8 cellular contexts compared by ENCODE assay signal in genomic region chr22:36528795-36529718, GRCh38. TPM values are rescaled to one million over a fixed set of nuclear protein-coding genes. Genes with fewer than 3 reads are reported as not detected.
DNase-seq lines count a peak whose midpoint lies in the region; ATAC-seq, FAIRE-seq and TF ChIP-seq lines count a peak whose summit lies in the region.

A gene with protein sequence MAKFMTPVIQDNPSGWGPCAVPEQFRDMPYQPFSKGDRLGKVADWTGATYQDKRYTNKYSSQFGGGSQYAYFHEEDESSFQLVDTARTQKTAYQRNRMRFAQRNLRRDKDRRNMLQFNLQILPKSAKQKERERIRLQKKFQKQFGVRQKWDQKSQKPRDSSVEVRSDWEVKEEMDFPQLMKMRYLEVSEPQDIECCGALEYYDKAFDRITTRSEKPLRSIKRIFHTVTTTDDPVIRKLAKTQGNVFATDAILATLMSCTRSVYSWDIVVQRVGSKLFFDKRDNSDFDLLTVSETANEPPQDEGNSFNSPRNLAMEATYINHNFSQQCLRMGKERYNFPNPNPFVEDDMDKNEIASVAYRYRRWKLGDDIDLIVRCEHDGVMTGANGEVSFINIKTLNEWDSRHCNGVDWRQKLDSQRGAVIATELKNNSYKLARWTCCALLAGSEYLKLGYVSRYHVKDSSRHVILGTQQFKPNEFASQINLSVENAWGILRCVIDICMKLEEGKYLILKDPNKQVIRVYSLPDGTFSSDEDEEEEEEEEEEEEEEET (minus strand): TSS chr22:36529166. CDS start chr22:36526121, 3,045 bp downstream.

- CTCF ChIA-PET in AG04449 (lab: Yijun Ruan, JAX) (interaction anchor here (0.6 to 1.8 kb wide), 6 partner anchors 9 to 246 kb away, joined by 3 to 13 read pairs (median 4); no protein-coding TSS in a partner anchor), WTC11 (lab: Charles Lee) (interaction anchor here (0.5 to 2.5 kb wide), 12 partner anchors 13 to 384 kb away, joined by 3 to 14 read pairs (median 3); partner anchors contain the start of gene IFT27)

- peaks cover 7 to 16% of the 10 kb centered on the region in 2 donors for H3K36me3 ChIP-seq in small intestine (ENCODE audit: control insufficient read depth in 2 of 2, insufficient read depth in 2 of 2, low read length in 2 of 2)

- POLR2A ChIA-PET in AG04449 (lab: Yijun Ruan, JAX) (interaction anchor here (0.6 to 1.4 kb wide), 6 partner anchors 9 to 247 kb away, joined by 3 to 6 read pairs (median 4); partner anchors contain the start of genes FOXRED2 and IFT27), WTC11 (lab: Charles Lee) (interaction anchor here (0.6 to 1.1 kb wide), 5 partner anchors 9 to 247 kb away, joined by 3 to 6 read pairs (median 3); partner anchors contain the start of gene IFT27)

- TF ChIP-seq CTCF in AG04449 (IDR thresholded peaks at IDR 0.05; ENCODE audit: insufficient read depth, low read length, missing control alignments) (peak; percentile 7), WTC11 (IDR thresholded peaks at IDR 0.05) (no peak), cardiac fibroblast (IDR thresholded peaks at IDR 0.05; ENCODE audit: low read depth, low read length) (no peak)

- FAIRE-seq in small intestine (lab: Jason Lieb, UNC), result peak; percentile 33

- peaks cover 0 to 3% of the 10 kb centered on the region in 2 donors for H3K4me1 ChIP-seq in small intestine (ENCODE audit: control insufficient read depth in 2 of 2, insufficient read depth in 1 of 2, low read depth in 1 of 2, low read length in 1 of 2)

- 0% methylated on average over 71 to 82 of the region's 82 CpGs for WGBS in small intestine, 3 donors

- peaks cover 39% of the 10 kb centered on the region for H3K36me3 Mint-ChIP-seq in WTC11

- H3K27me3 Mint-ChIP-seq in WTC11 (ENCODE audit: low read depth), result peaks cover 10% of the 10 kb centered on the region

- H3K27me3 ChIP-seq in small intestine (ENCODE audit: control insufficient read depth in 2 of 2, insufficient read depth in 2 of 2, low read length in 2 of 2), result no peaks in the 10 kb centered on the region

- peak within 1 kb of the TSS; percentile 95 for H3K4me3 Mint-ChIP-seq in WTC11

- peaks cover 9% of the 10 kb centered on the region for H3K4me1 Mint-ChIP-seq in WTC11

- H3K9me3 ChIP-seq in small intestine (ENCODE audit: control insufficient read depth, low read depth), result no peaks in the 10 kb centered on the region

- peak within 1 kb of the TSS; percentile 89 to 98 for H3K27ac ChIP-seq in small intestine (ENCODE audit: low read depth in 1 of 2, low read length in 1 of 2)

- peak; percentile 97 for DNase-seq in AG04449 (ENCODE audit: low read depth, low spot score)
- DNase-seq in NCI-H226, result peak; percentile 96
- DNase-seq in WTC11 (ENCODE audit: low spot score), result peak; percentile 97
- DNase-seq in cardiac fibroblast (ENCODE audit: low read depth in 2 of 2), result peak; percentile 100
- peak; percentile 92 for DNase-seq in iPS-NIHi11 (ENCODE audit: low spot score)
- DNase-seq in small intestine, result peak; percentile 100

- peak; percentile 92 for ATAC-seq in GM18909 (IDR thresholded peaks at IDR 0.05; ENCODE audit: poor library complexity, unreplicated experiment)
- peak; percentile 92 for ATAC-seq in HG03175 (IDR thresholded peaks at IDR 0.05; ENCODE audit: unreplicated experiment)
- peak; percentile 94 for ATAC-seq in WTC11

- H3K27ac Mint-ChIP-seq in WTC11, result peak within 1 kb of the TSS; percentile 99

- peak within 1 kb of the TSS; percentile 90 for H3K4me3 ChIP-seq in AG04449 (ENCODE audit: low read depth, low read length)
- peak within 1 kb of the TSS; percentile 76 to 92 for H3K4me3 ChIP-seq in cardiac fibroblast (replicated peaks in 1 of 2; ENCODE audit: low read depth in 2 of 2, low read length in 2 of 2)
- peak within 1 kb of the TSS; percentile 55 to 79 for H3K4me3 ChIP-seq in small intestine (ENCODE audit: low read depth in 1 of 2, low read length in 2 of 2)

- H3K9me3 Mint-ChIP-seq in WTC11, result peaks cover 10% of the 10 kb centered on the region

TF ChIP-seq in WTC11, 78 proteins besides CTCF, POLR2A, EP300 and RAD21 (continues in another document):
- TF ChIP-seq E2F5 (CRISPR knock-in tag; IDR thresholded peaks at IDR 0.05), result peak; percentile 79
- TF ChIP-seq TEAD4 (CRISPR knock-in tag; IDR thresholded peaks at IDR 0.05), result peak; percentile 70; the same call in 1 of the 2 replicates
- TF ChIP-seq ZNF512 (CRISPR knock-in tag; IDR thresholded peaks at IDR 0.05; ENCODE audit: borderline replicate concordance), result 0 out of 2 replicates have a peak, but pooled peaks have one; percentile 37
- TF ChIP-seq HMGXB4 (CRISPR knock-in tag; IDR thresholded peaks at IDR 0.05), result peak; percentile 46
- TF ChIP-seq FOXP4 (CRISPR knock-in tag; IDR thresholded peaks at IDR 0.05), result peak; percentile 69; the same call in 1 of the 2 replicates
- 0 out of 2 replicates have a peak, but pooled peaks have one; percentile 47 for TF ChIP-seq ELF4 (CRISPR knock-in tag; IDR thresholded peaks at IDR 0.05; ENCODE audit: low read depth)
- TF ChIP-seq TCF7 (CRISPR knock-in tag; IDR thresholded peaks at IDR 0.05; ENCODE audit: low read depth), result no peak
- peak; percentile 84 for TF ChIP-seq CREM (CRISPR knock-in tag; IDR thresholded peaks at IDR 0.05)
- TF ChIP-seq MYBL2 (CRISPR knock-in tag; IDR thresholded peaks at IDR 0.05), result peak; percentile 70; the same call in 1 of the 2 replicates
- peak; percentile 97 for TF ChIP-seq ETV6 (CRISPR knock-in tag; IDR thresholded peaks at IDR 0.05)
- TF ChIP-seq ZBTB21 (CRISPR knock-in tag; IDR thresholded peaks at IDR 0.05; ENCODE audit: borderline replicate concordance), result no peak
- TF ChIP-seq FOXK1 (CRISPR knock-in tag; IDR thresholded peaks at IDR 0.05), result peak; percentile 98
- peak; percentile 73; the same call in 1 of the 2 replicates for TF ChIP-seq GABPB1 (CRISPR knock-in tag; IDR thresholded peaks at IDR 0.05)
- TF ChIP-seq, protein P1, sequence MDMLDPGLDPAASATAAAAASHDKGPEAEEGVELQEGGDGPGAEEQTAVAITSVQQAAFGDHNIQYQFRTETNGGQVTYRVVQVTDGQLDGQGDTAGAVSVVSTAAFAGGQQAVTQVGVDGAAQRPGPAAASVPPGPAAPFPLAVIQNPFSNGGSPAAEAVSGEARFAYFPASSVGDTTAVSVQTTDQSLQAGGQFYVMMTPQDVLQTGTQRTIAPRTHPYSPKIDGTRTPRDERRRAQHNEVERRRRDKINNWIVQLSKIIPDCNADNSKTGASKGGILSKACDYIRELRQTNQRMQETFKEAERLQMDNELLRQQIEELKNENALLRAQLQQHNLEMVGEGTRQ (CRISPR knock-in tag; IDR thresholded peaks at IDR 0.05), result no peak; the same call in 1 of the 2 replicates
- TF ChIP-seq CREB1 (CRISPR knock-in tag; IDR thresholded peaks at IDR 0.05), result 0 out of 2 replicates have a peak, but pooled peaks have one; percentile 7

RNA-seq across cellular contexts. Expression of the gene that starts here (rescaled TPM):
- total RNA-seq in WTC11 (2021), result 211 to 237 TPM (median 216 TPM) in 3 replicates
- polyA plus RNA-seq in small intestine, result 100 to 1,000 TPM; 169 to 215 (median 193) TPM

Comparison
In these comparisons a context has a peak if more than half of its experiments do, and no peak if none do; other contexts are left out.
1. Peak in every context shown above with its lines: DNase-seq, ATAC-seq, H3K4me3 ChIP-seq and H3K27ac ChIP-seq.